In genomic region chr11:122920579-122920978, GRCh38 we compare ENCODE assay signal across 22 cellular contexts. TPM values are rescaled to one million over a fixed set of nuclear protein-coding genes. Genes with fewer than 3 reads are reported as not detected.
A peak's percentile ranks its signal among the peaks of the same experiment; 100 is the strongest.
DNase-seq lines count a peak whose midpoint lies in the region; ATAC-seq lines count a peak whose summit lies in the region.
"Had no signal": no experiment of that assay in that cellular context is flagged by ENCODE, and none has a peak within 500 bp of the region (broad histone marks: within the 10 kb centered on the region; RNA-seq: fewer than 3 reads in every experiment).

No MANE protein-coding gene starts in this region.

- intact Hi-C loops in Right ventricle myocardium superior (cut with DNase I), result no loop called here

- DNase-seq in DMS153 treated with DMSO at 0.1 percent for 48 hours (lab: John Stamatoyannopoulos, UW; ENCODE audit: unreplicated experiment) (peak; percentile 84), NCI-H1436 (lab: John Stamatoyannopoulos, UW) (peak; percentile 84), NCI-H2227 treated with DMSO at 0.1 percent for 48 hours (lab: John Stamatoyannopoulos, UW) (peak; percentile 88), iPS-NIHi11 (ENCODE audit: low spot score) (peak; percentile 44), amygdala (lab: John Stamatoyannopoulos, UW) (no peak), Right ventricle myocardium superior (no peak), hepatic stellate cell (ENCODE audit: low spot score) (no peak)
- DNase-seq: activated CD8-positive, alpha-beta T cell treated with anti-CD3 and anti-CD28 coated beads, Interleukin-2, amount 10 ng/mL, durations not matched to agents 7 days and 5 days; C1 segment of cervical spinal cord; caudate nucleus; dorsolateral prefrontal cortex; erythroblast; gastrocnemius medialis; NCI-H524 treated with DMSO at 0.1 percent for 48 hours; PC-3; SJCRH30; stimulated activated naive CD8-positive, alpha-beta T cell treated with anti-CD3 and anti-CD28 coated beads, Interleukin-15, Interleukin-2, amounts not matched to agents 100 U/mL and 50 U/mL, for 24 hours; T-helper 2 cell had no signal

- ATAC-seq in Right ventricle myocardium superior (ENCODE audit: poor library complexity) (no peak), HG02852 (IDR thresholded peaks at IDR 0.05; ENCODE audit: unreplicated experiment) (no peak)
- ATAC-seq: A549; activated CD8-positive, alpha-beta T cell treated with anti-CD3 and anti-CD28 coated beads, Interleukin-2, amount 10 ng/mL, durations not matched to agents 7 days and 5 days; gastrocnemius medialis; K562; PC-3; sciatic nerve; stimulated activated naive CD8-positive, alpha-beta T cell treated with anti-CD3 and anti-CD28 coated beads, Interleukin-15, Interleukin-2, amounts not matched to agents 100 U/mL and 50 U/mL, for 24 hours had no signal

RNA-seq across cellular contexts. Expression of gene JHY, which starts 38.0 kb away (rescaled TPM):
- total RNA-seq in Right ventricle myocardium superior, result 2.6 TPM
- total RNA-seq: K562, SJCRH30 had no signal

Comparison
In these comparisons a context has a peak if more than half of its experiments do, and no peak if none do; other contexts are left out.
1. DNase-seq: peak in DMS153 treated with DMSO at 0.1 percent for 48 hours (single experiment), NCI-H1436 (single experiment), NCI-H2227 treated with DMSO at 0.1 percent for 48 hours (single experiment) and iPS-NIHi11 (single experiment); none in amygdala (0 of 56), Right ventricle myocardium superior (single experiment) and hepatic stellate cell (single experiment).